Comparison of ENCODE assay signal across 9 cellular contexts in genomic region chr12:481422-481821, GRCh38. TPM values are rescaled to one million over a fixed set of nuclear protein-coding genes. Genes with fewer than 3 reads are reported as not detected.
A peak's percentile ranks its signal among the peaks of the same experiment; 100 is the strongest.
DNase-seq lines count a peak whose midpoint lies in the region; ATAC-seq, FAIRE-seq and TF ChIP-seq lines count a peak whose summit lies in the region.
"Had no signal": no experiment of that assay in that cellular context is flagged by ENCODE, and none has a peak within 500 bp of the region (broad histone marks: within the 10 kb centered on the region; RNA-seq: fewer than 3 reads in every experiment).

No MANE protein-coding gene starts in this region.

- TF ChIP-seq POLR2A in IMR-90 (IDR thresholded peaks at IDR 0.05; ENCODE audit: low read depth, low read length): no peak

- CTCF ChIA-PET in IMR-90 (lab: Yijun Ruan, JAX): no interaction called here

- DNase-seq in IMR-90 (peak; percentile 11), RPMI7951 (ENCODE audit: low read depth) (peak; percentile 86), left ventricle myocardium inferior (peak; percentile 77), smooth muscle cell of the brain vasculature (ENCODE audit: low read depth, low spot score) (peak; percentile 52), NCI-H446 treated with DMSO at 0.1 percent for 48 hours (lab: John Stamatoyannopoulos, UW) (no peak), midbrain (lab: John Stamatoyannopoulos, UW) (no peak), frontal cortex (ENCODE audit: low spot score in 2 of 2) (no peak)
- DNase-seq: activated effector memory CD4-positive, alpha-beta T cell treated with Interleukin-2 at 50 U/mL for 16 hours had no signal

- POLR2A ChIA-PET in IMR-90 (lab: Charles Lee; ENCODE audit: unreplicated experiment): no interaction called here

- no TSS peak for BruUV-seq in IMR-90 (replicated peaks; lab: Mats Ljungman, UMichigan)

- dilution Hi-C loops in IMR-90 (cut with HindIII; ENCODE audit: low sequenced_read_pairs, unreplicated experiment): no loop called here

- H4K20me1 ChIP-seq in IMR-90 (ENCODE audit: insufficient read depth, low read length): no peaks in the 10 kb centered on the region

- TF ChIP-seq CTCF in IMR-90 (conservative IDR thresholded peaks at IDR 0.05; ENCODE audit: low read depth, low read length) (no peak), left ventricle myocardium inferior (IDR thresholded peaks at IDR 0.05; ENCODE audit: borderline replicate concordance) (no peak)

- H3K27me3 ChIP-seq in IMR-90 (ENCODE audit: control insufficient read depth, insufficient read depth, low read length) (peaks cover 75% of the 10 kb centered on the region), left ventricle myocardium inferior (ENCODE audit: low read depth) (no peaks in the 10 kb centered on the region)

- no peak overlapping the region for H4K91ac ChIP-seq in IMR-90 (ENCODE audit: insufficient read depth, low read depth, low read length)

- no peak overlapping the region for H2AK9ac ChIP-seq in IMR-90 (replicated peaks; ENCODE audit: low read depth, low read length, poor library complexity)

- no peaks in the 10 kb centered on the region for H3K79me1 ChIP-seq in IMR-90 (ENCODE audit: low read depth in 1 of 2, low read length in 2 of 2)

- no peak for FAIRE-seq in frontal cortex (lab: Jason Lieb, UNC)

- no peaks in the 10 kb centered on the region for H3K9me1 ChIP-seq in IMR-90 (ENCODE audit: insufficient read depth, low read length)

- H3K23ac ChIP-seq in IMR-90 (ENCODE audit: low read depth, low read length): no peak overlapping the region

- H3K4me3 ChIP-seq in IMR-90 (ENCODE audit: insufficient read depth, low read depth, low read length) (no peak overlapping the region), left ventricle myocardium inferior (peak overlapping the region; percentile 27)

- no peak overlapping the region for H3K4me2 ChIP-seq in IMR-90 (ENCODE audit: low read depth, low read length)

- H3K36me3 ChIP-seq in IMR-90 (ENCODE audit: control insufficient read depth, insufficient read depth, low read length) (no peaks in the 10 kb centered on the region), left ventricle myocardium inferior (no peaks in the 10 kb centered on the region)

- H3K9ac ChIP-seq in IMR-90 (ENCODE audit: low read depth, low read length): no peak overlapping the region

- no peak for TF ChIP-seq RAD21 in IMR-90 (IDR thresholded peaks at IDR 0.05; ENCODE audit: low read length)

- H2AK5ac ChIP-seq in IMR-90 (ENCODE audit: low read depth, low read length): no peak overlapping the region

- in situ Hi-C loops in IMR-90 (cut with MboI; ENCODE audit: low sequenced_read_pairs): no loop called here

- H2BK120ac ChIP-seq in IMR-90 (ENCODE audit: low read depth, low read length): no peak overlapping the region

- H2BK20ac ChIP-seq in IMR-90 (ENCODE audit: low read depth, low read length): no peak overlapping the region

- H3K4me1 ChIP-seq in IMR-90 (ENCODE audit: control insufficient read depth, insufficient read depth, low read length): no peaks in the 10 kb centered on the region; the same call in 1 of the 2 replicates
- H3K4me1 ChIP-seq in left ventricle myocardium inferior: peaks cover 58% of the 10 kb centered on the region

- H2BK15ac ChIP-seq in IMR-90 (ENCODE audit: low read depth, low read length): no peak overlapping the region

- no peak overlapping the region for H2BK5ac ChIP-seq in IMR-90 (ENCODE audit: low read depth, low read length, poor library complexity, severe bottlenecking)

- H3K56ac ChIP-seq in IMR-90 (ENCODE audit: extremely low read depth, insufficient read depth, low read length): no peak overlapping the region

- H3K9me3 ChIP-seq in IMR-90 (ENCODE audit: control insufficient read depth, insufficient read depth, low read length) (no peaks in the 10 kb centered on the region), left ventricle myocardium inferior (replicated peaks) (no peaks in the 10 kb centered on the region)

- no peak overlapping the region for H4K8ac ChIP-seq in IMR-90 (ENCODE audit: low read depth in 2 of 2, low read length in 2 of 2)

- WGBS in IMR-90 (ENCODE audit: extremely low coverage in 2 of 2, insufficient read length in 1 of 2), 2 experiments: 60% methylated on average over 1 of the region's 5 CpGs; no CpG with 5 or more reads in 1 of the 2 experiments

- H3K27ac ChIP-seq in IMR-90 (ENCODE audit: insufficient read depth, low read length): no peak overlapping the region
- peak overlapping the region; percentile 90 for H3K27ac ChIP-seq in left ventricle myocardium inferior (replicated peaks)
- H3K27ac ChIP-seq: VCaP had no signal

- peak overlapping the region; percentile 15 for H2AFZ ChIP-seq in IMR-90 (replicated peaks; ENCODE audit: low read length, poor library complexity)

- H3K18ac ChIP-seq in IMR-90 (ENCODE audit: low read depth, low read length): no peak overlapping the region

- no peak overlapping the region for H3K14ac ChIP-seq in IMR-90 (replicated peaks; ENCODE audit: low read depth, low read length)

- H3K4ac ChIP-seq in IMR-90 (ENCODE audit: low read depth, low read length): no peak overlapping the region

- peak; percentile 48; the same call in 1 of the 2 replicates for ATAC-seq in IMR-90 (ENCODE audit: low read depth)

- intact Hi-C loops in IMR-90 (cut with micrococcal nuclease): no loop called here
- intact Hi-C loops in left ventricle myocardium inferior (cut with micrococcal nuclease): no loop called here

- H4K5ac ChIP-seq in IMR-90 (ENCODE audit: low read depth, low read length): no peak overlapping the region

TF ChIP-seq in IMR-90, 13 proteins besides CTCF, POLR2A, EP300 and RAD21:
- TF ChIP-seq SMC3 (IDR thresholded peaks at IDR 0.05; ENCODE audit: low read depth, low read length) (no peak), NFE2L2 (IDR thresholded peaks at IDR 0.05; ENCODE audit: low read depth, low read length) (no peak), MAFK (IDR thresholded peaks at IDR 0.05; ENCODE audit: low read depth, low read length) (no peak), RCOR1 (IDR thresholded peaks at IDR 0.05; ENCODE audit: insufficient replicate concordance, low read length) (no peak), CEBPB (IDR thresholded peaks at IDR 0.05; ENCODE audit: low read depth, low read length) (no peak), BHLHE40 (IDR thresholded peaks at IDR 0.05; ENCODE audit: low read depth, low read length) (no peak)

RNA-seq across cellular contexts. Expression of gene B4GALNT3, which starts 21.7 kb away (rescaled TPM):
- total RNA-seq in IMR-90 (2012; rRNA removed) (not detected in 2 replicates), left ventricle myocardium inferior (43.4 TPM), frontal cortex (2.4 TPM)
- polyA plus RNA-seq in IMR-90 (2012; rRNA removed): not detected in 2 replicates
- not detected in 2 replicates for polyA plus RNA-seq in IMR-90 (2012; cell fraction: cytosol; rRNA removed)
- 0.02 TPM in 2 replicates for polyA plus RNA-seq in IMR-90 (2012; cell fraction: nucleus; rRNA removed; ENCODE audit: low replicate concordance)
- 0.10 and 0.60 TPM in 2 replicates for total RNA-seq in RPMI7951 (2014; rRNA removed; shearing (Covaris generic))

Comparison
In these comparisons a context has a peak if more than half of its experiments do, and no peak if none do; other contexts are left out.
1. DNase-seq: peak in IMR-90 (single experiment), RPMI7951 (single experiment), left ventricle myocardium inferior (single experiment) and smooth muscle cell of the brain vasculature (single experiment); none in NCI-H446 treated with DMSO at 0.1 percent for 48 hours (single experiment), midbrain (single experiment) and frontal cortex (0 of 2).
2. RNA of gene B4GALNT3, which starts 21.7 kb away (total RNA-seq): 43.4 TPM in left ventricle myocardium inferior (single experiment); 2.4 TPM in frontal cortex (single experiment), 0.10 to 0.60 TPM in RPMI7951 and not detected in IMR-90; every median in the first group is over 10 times any median in the second.